Comparison of ENCODE assay signal across 1 cellular context in genomic region chr20:46689082-46689753, GRCh38.
TF ChIP-seq lines count a peak whose summit lies in the region.

TSS of gene TP53RK (minus strand) at chr20:46689444. CDS start at chr20:46689414, 30 bp downstream.

TF ChIP-seq in HepG2, 621 proteins besides CTCF, POLR2A, EP300 and RAD21 (continued from another document and continues in another):
- TF ChIP-seq KIAA2018 (CRISPR knock-in tag; IDR thresholded peaks at IDR 0.05; ENCODE audit: borderline replicate concordance) (0 out of 2 replicates have a peak, but pooled peaks have one; percentile 76), CEBPG (CRISPR knock-in tag; IDR thresholded peaks at IDR 0.05) (peak; percentile 11; the same call in 1 of the 2 replicates), PHF8 (CRISPR knock-in tag; IDR thresholded peaks at IDR 0.05) (peak; percentile 97), FOXA1 (IDR thresholded peaks at IDR 0.05) (no peak), FOXA1 (CRISPR knock-in tag; IDR thresholded peaks at IDR 0.05) (peak; percentile 28; the same call in 1 of the 2 replicates), ZNF276 (CRISPR knock-in tag; IDR thresholded peaks at IDR 0.05; ENCODE audit: low read depth) (no peak), CENPBD1 (CRISPR knock-in tag; IDR thresholded peaks at IDR 0.05; ENCODE audit: borderline replicate concordance, low read depth) (peak; percentile 31; the same call in 1 of the 2 replicates), THAP11 (CRISPR knock-in tag; IDR thresholded peaks at IDR 0.05) (peak; percentile 76; the same call in 1 of the 2 replicates), ZBTB42 (CRISPR knock-in tag; IDR thresholded peaks at IDR 0.05) (peak; percentile 96), ZNF569 (CRISPR knock-in tag; IDR thresholded peaks at IDR 0.05; ENCODE audit: borderline replicate concordance) (peak; percentile 91; the same call in 1 of the 2 replicates), SIX4 (CRISPR knock-in tag; IDR thresholded peaks at IDR 0.05) (0 out of 2 replicates have a peak, but pooled peaks have one; percentile 14), ZNF232 (CRISPR knock-in tag; IDR thresholded peaks at IDR 0.05; ENCODE audit: borderline replicate concordance) (peak; percentile 94), CC2D1A (CRISPR knock-in tag; IDR thresholded peaks at IDR 0.05) (no peak), TRIM24 (CRISPR knock-in tag; IDR thresholded peaks at IDR 0.05) (no peak), ZNF546 (CRISPR knock-in tag; conservative IDR thresholded peaks at IDR 0.05) (peak; percentile 98), ZNF558 (CRISPR knock-in tag; IDR thresholded peaks at IDR 0.05; ENCODE audit: borderline replicate concordance) (peak; percentile 96; the same call in 1 of the 2 replicates), HCFC1 (IDR thresholded peaks at IDR 0.05; ENCODE audit: low read depth, low read length) (no peak; the same call in 1 of the 2 replicates), ZGPAT (CRISPR knock-in tag; IDR thresholded peaks at IDR 0.05) (peak; percentile 96), RERE (CRISPR knock-in tag; IDR thresholded peaks at IDR 0.05; ENCODE audit: low read depth) (no peak), ZBTB21 (CRISPR knock-in tag; IDR thresholded peaks at IDR 0.05) (peak; percentile 23; the same call in 1 of the 2 replicates), ZNF749 (CRISPR knock-in tag; IDR thresholded peaks at IDR 0.05; ENCODE audit: borderline replicate concordance) (peak; percentile 95; the same call in 1 of the 2 replicates), GRHL1 (CRISPR knock-in tag; conservative IDR thresholded peaks at IDR 0.05) (no peak), PREB (CRISPR knock-in tag; IDR thresholded peaks at IDR 0.05) (peak; percentile 17; the same call in 1 of the 2 replicates), ZBTB33 (CRISPR knock-in tag; IDR thresholded peaks at IDR 0.05) (no peak), BRF2 (CRISPR knock-in tag; IDR thresholded peaks at IDR 0.05) (0 out of 2 replicates have a peak, but pooled peaks have one; percentile 23), ZNF737 (CRISPR knock-in tag; IDR thresholded peaks at IDR 0.05; ENCODE audit: borderline replicate concordance) (peak; percentile 86; the same call in 1 of the 2 replicates), ZNF414 (CRISPR knock-in tag; IDR thresholded peaks at IDR 0.05) (peak; percentile 63; the same call in 1 of the 2 replicates)
